ENCODE assay signal across 10 cellular contexts in the genomic region with DNA sequence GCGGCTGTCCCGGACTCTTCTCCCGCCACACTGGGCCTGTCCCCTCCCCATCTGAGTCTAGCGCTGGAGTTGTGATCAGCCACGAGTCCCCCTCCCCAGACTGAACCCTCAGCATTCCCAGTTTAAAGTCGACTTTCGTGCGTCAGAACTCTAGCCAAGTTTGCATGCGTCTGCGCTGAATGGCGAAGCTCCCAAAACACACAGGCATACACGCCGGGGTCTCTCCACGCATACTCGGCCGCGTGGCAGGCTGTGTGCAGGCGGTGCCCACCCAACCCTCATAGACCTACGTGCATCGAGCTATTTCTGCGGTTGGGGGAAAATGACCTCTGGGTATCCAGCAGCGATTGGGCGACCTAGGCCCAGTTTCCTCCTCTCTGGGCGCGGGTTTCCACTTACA. TPM values are rescaled to one million over a fixed set of nuclear protein-coding genes. Genes with fewer than 3 reads are reported as not detected.
A peak's percentile ranks its signal among the peaks of the same experiment; 100 is the strongest.
DNase-seq lines count a peak whose midpoint lies in the region; ATAC-seq, FAIRE-seq and TF ChIP-seq lines count a peak whose summit lies in the region.
"Had no signal": no experiment of that assay in that cellular context is flagged by ENCODE, and none has a peak within 500 bp of the region (broad histone marks: within the 10 kb centered on the region; RNA-seq: fewer than 3 reads in every experiment).

No MANE protein-coding gene starts in this region.

- H3K9me3 Mint-ChIP-seq in CD8-positive, alpha-beta memory T cell = peaks cover 0 to 2% (median 0%) of the 10 kb centered on the region in 5 donors
- peaks cover 12% of the 10 kb centered on the region for H3K9me3 Mint-ChIP-seq in GM23338
- H3K9me3 Mint-ChIP-seq in neural crest cell = no peaks in the 10 kb centered on the region

- in situ Hi-C loops in K562 (cut with MboI) = no loop called here

- H3K9ac ChIP-seq in K562 (ENCODE audit: insufficient read depth in 1 of 2, low read depth in 2 of 2, low read length in 2 of 2) = no peak overlapping the region; a peak in 1 of 4 replicates

- no peaks in the 10 kb centered on the region for H3K9me3 ChIP-seq in CD8-positive, alpha-beta memory T cell (ENCODE audit: low read length)
- no peaks in the 10 kb centered on the region; the same call in 1 of the 2 replicates for H3K9me3 ChIP-seq in K562 (replicated peaks; ENCODE audit: control insufficient read depth, insufficient read depth, low read depth, low read length)
- H3K9me3 ChIP-seq: pancreas, testis had no signal

- no peaks in the 10 kb centered on the region for H3K9me1 ChIP-seq in K562 (ENCODE audit: control insufficient read depth, insufficient read depth, low read length)

- H3K4me1 ChIP-seq in CD8-positive, alpha-beta memory T cell (ENCODE audit: insufficient read depth, low read length) = peaks cover 39% of the 10 kb centered on the region
- H3K4me1 ChIP-seq in GM23338 (ENCODE audit: insufficient read depth) (peaks cover 14% of the 10 kb centered on the region), K562 (replicated peaks in 1 of 2; ENCODE audit: control insufficient read depth in 2 of 2, insufficient read depth in 2 of 2, low read length in 2 of 2) (peaks cover 8 to 47% of the 10 kb centered on the region in 2 experiments)

- peak overlapping the region in 2 of 8 donors; percentile 29 to 79 for H3K27ac Mint-ChIP-seq in CD8-positive, alpha-beta memory T cell
- H3K27ac Mint-ChIP-seq in GM23338 = no peak overlapping the region
- H3K27ac Mint-ChIP-seq in neural crest cell (ENCODE audit: unreplicated experiment) = no peak overlapping the region

- POLR2A ChIA-PET in CD8-positive, alpha-beta memory T cell (lab: Charles Lee) = no interaction called here
- POLR2A ChIA-PET in K562 (lab: Yijun Ruan, JAX) = interaction anchor here (0.6 to 1.0 kb wide), 3 partner anchors 41 to 420 kb away, joined by 3 read pairs; no protein-coding TSS in a partner anchor

- FAIRE-seq in K562 (lab: Jason Lieb, UNC) = peak; percentile 61
- FAIRE-seq: pancreas had no signal

- no TSS peak for BruUV-seq in K562 (replicated peaks; lab: Mats Ljungman, UMichigan)

- H3F3A ChIP-seq in GM23338 (replicated peaks; ENCODE audit: low read depth) = peaks cover 19% of the 10 kb centered on the region; the same call in 1 of the 2 replicates

- H2AFZ ChIP-seq in GM23338 (peak overlapping the region; percentile 20; the same call in 1 of the 2 replicates), K562 (ENCODE audit: low read depth, low read length) (no peak overlapping the region; the same call in 1 of the 2 replicates)

- no peak overlapping the region for H3K4me3 ChIP-seq in CD8-positive, alpha-beta memory T cell (ENCODE audit: low read length)
- H3K4me3 ChIP-seq in GM23338 (peak overlapping the region; percentile 57), K562 (no peak overlapping the region)
- H3K4me3 ChIP-seq: testis had no signal

- no peak for TF ChIP-seq RAD21 in K562 (CRISPR knock-in tag; conservative IDR thresholded peaks at IDR 0.05 in 1 of 2, IDR thresholded peaks at IDR 0.05 in 1 of 2)

- H3K79me2 ChIP-seq in GM23338 (replicated peaks; ENCODE audit: insufficient read depth) (no peaks in the 10 kb centered on the region), K562 (ENCODE audit: control insufficient read depth, insufficient read depth, low read length) (peaks cover 29% of the 10 kb centered on the region)

- no peaks in the 10 kb centered on the region for H3K36me3 ChIP-seq in CD8-positive, alpha-beta memory T cell (ENCODE audit: insufficient read depth, low read length)
- H3K36me3 ChIP-seq in GM23338 (ENCODE audit: insufficient read depth) (no peaks in the 10 kb centered on the region), K562 (ENCODE audit: control insufficient read depth, insufficient read depth, low read length) (peaks cover 14% of the 10 kb centered on the region; the same call in 2 of the 3 replicates)
- H3K36me3 ChIP-seq: pancreas had no signal

- H3K4me2 ChIP-seq in GM23338 (peak overlapping the region; percentile 87), K562 (ENCODE audit: insufficient read depth, low read length) (peak overlapping the region; percentile 66; the same call in 1 of the 2 replicates)

- H3K4me3 Mint-ChIP-seq in CD8-positive, alpha-beta memory T cell = peak overlapping the region in 5 of 7 donors; percentile 66 to 88 (median 71)
- H3K4me3 Mint-ChIP-seq in GM23338 (peak overlapping the region; percentile 75), neural crest cell (peak overlapping the region; percentile 34)

- intact Hi-C loops in K562 (cut with micrococcal nuclease) = loop anchor here (2.0 to 5.0 kb wide), 3 partner anchors 91 to 247 kb away; no protein-coding TSS in a partner anchor

- TF ChIP-seq CTCF in GM23338 (conservative IDR thresholded peaks at IDR 0.05; ENCODE audit: low read depth in 2 of 2) (no peak), K562 (IDR thresholded peaks at IDR 0.05 in 2 of 3, conservative IDR thresholded peaks at IDR 0.05 in 1 of 3; ENCODE audit: insufficient read depth in 2 of 3, low read depth in 1 of 3, low read length in 3 of 3) (no peak), neural crest cell (conservative IDR thresholded peaks at IDR 0.05) (no peak)

- no peak overlapping the region for H3K27ac ChIP-seq in CD8-positive, alpha-beta memory T cell (ENCODE audit: low read depth, low read length)
- H3K27ac ChIP-seq in GM23338 (ENCODE audit: low read depth) (no peak overlapping the region), K562 (ENCODE audit: extremely low read depth, low read depth, low read length) (no peak overlapping the region)
- H3K27ac ChIP-seq: epithelial cell of prostate, pancreas, testis had no signal

- peaks cover 47% of the 10 kb centered on the region for H3K27me3 ChIP-seq in CD8-positive, alpha-beta memory T cell (ENCODE audit: insufficient read depth, low read length, poor library complexity, severe bottlenecking)
- H3K27me3 ChIP-seq in GM23338 (ENCODE audit: insufficient read depth) (peaks cover 100% of the 10 kb centered on the region), K562 (ENCODE audit: control insufficient read depth in 2 of 2, insufficient read depth in 2 of 2, low read length in 2 of 2) (0 out of 5 replicates have a peak, but pooled peaks cover 0 to 10% of the 10 kb centered on the region in 2 experiments)

- no peaks in the 10 kb centered on the region for H3K36me3 Mint-ChIP-seq in CD8-positive, alpha-beta memory T cell
- H3K36me3 Mint-ChIP-seq in GM23338 (ENCODE audit: low read depth) = no peaks in the 10 kb centered on the region; the same call in 2 of the 3 replicates
- no peaks in the 10 kb centered on the region for H3K36me3 Mint-ChIP-seq in neural crest cell (ENCODE audit: low read depth)

- H3K4me1 Mint-ChIP-seq in CD8-positive, alpha-beta memory T cell = peaks cover 27 to 45% (median 29%) of the 10 kb centered on the region in 3 donors
- peaks cover 24% of the 10 kb centered on the region for H3K4me1 Mint-ChIP-seq in GM23338
- H3K4me1 Mint-ChIP-seq in neural crest cell = peaks cover 24% of the 10 kb centered on the region

- peaks cover 48 to 80% of the 10 kb centered on the region in 2 donors for H3K27me3 Mint-ChIP-seq in CD8-positive, alpha-beta memory T cell
- H3K27me3 Mint-ChIP-seq in GM23338 (ENCODE audit: insufficient read depth, low read depth, poor library complexity) (peaks cover 85% of the 10 kb centered on the region), neural crest cell (ENCODE audit: low read depth) (peaks cover 96% of the 10 kb centered on the region)

- DNase-seq in CD8-positive, alpha-beta memory T cell = no peak
- DNase-seq in GM23338 (ENCODE audit: low spot score) (peak; percentile 62), K562 (ENCODE audit: extremely low read depth in 1 of 4, low spot score in 3 of 4) (no peak), neural crest cell (ENCODE audit: low read depth, low spot score) (no peak), NCI-H2107 (lab: John Stamatoyannopoulos, UW) (no peak), DMS79 (lab: John Stamatoyannopoulos, UW) (no peak)
- DNase-seq in stimulated activated CD4-positive, alpha-beta T cell treated with anti-CD3 and anti-CD28 coated beads, Interleukin-4, amount 100 ng/mL, for 24 hours = no peak

- no peak for TF ChIP-seq POLR2A in K562 (conservative IDR thresholded peaks at IDR 0.05)

- H3K9me2 ChIP-seq in GM23338 (ENCODE audit: insufficient read depth) = no peaks in the 10 kb centered on the region

- CTCF ChIA-PET in CD8-positive, alpha-beta memory T cell (lab: Charles Lee) = interaction anchor here (0.6 to 2.6 kb wide), 19 partner anchors 8 to 1255 kb away, joined by 3 to 27 read pairs (median 4); a partner anchor contains a TSS
- CTCF ChIA-PET in K562 (lab: Yijun Ruan, JAX; ENCODE audit: low intra/inter-chr PET ratio) = no interaction called here

- 93% methylated on average over 10 of the region's 25 CpGs for WGBS in K562 (ENCODE audit: insufficient coverage, low coverage, missing lambda C conversion rate)

- ATAC-seq in GM23338 = no peak
- ATAC-seq in K562 = no peak

- TF ChIP-seq EP300 in K562 (IDR thresholded peaks at IDR 0.05; ENCODE audit: low read length) = no peak

- H4K20me1 ChIP-seq in GM23338 (replicated peaks; ENCODE audit: insufficient read depth) (no peaks in the 10 kb centered on the region; the same call in 1 of the 2 replicates), K562 (replicated peaks; ENCODE audit: control insufficient read depth, insufficient read depth, low read length) (no peaks in the 10 kb centered on the region)

RNA-seq across cellular contexts. Expression of a gene that starts 2.3 kb away (rescaled TPM):
- total RNA-seq in CD8-positive, alpha-beta memory T cell = not detected
- not detected for polyA plus RNA-seq in CD8-positive, alpha-beta memory T cell
- total RNA-seq in GM23338 (2014; rRNA removed; shearing (Covaris generic)) = 0.23 and 0.35 TPM in 2 replicates
- polyA plus RNA-seq in GM23338 (2016; fragmentation: Nextera tagmentation; extraction: Ambion mirVana) (not detected in 2 replicates), K562 (2011; rRNA removed) (1.2 and 2.8 TPM in 2 replicates), K562 (2014; fragmentation: Illumina TruSeq; extraction: Trizol) (0.55 and 2.8 TPM in 2 replicates), K562 (2014; fragmentation: Nextera tagmentation; extraction: Ambion mirVana) (not detected), K562 (2014; rRNA removed) (20.5 and 24.5 TPM in 2 replicates)
- 2.2 and 9.0 TPM in 2 replicates for total RNA-seq in K562 (2011; cell fraction: chromatin; rRNA removed; ENCODE audit: low replicate concordance)
- 13.3 and 15.8 TPM in 2 replicates for total RNA-seq in K562 (2011; cell fraction: nucleolus; rRNA removed)
- total RNA-seq in K562 (2011; cell fraction: nucleoplasm; rRNA removed) = 5.8 and 6.7 TPM in 2 replicates
- total RNA-seq in K562 (2014; rRNA removed) (26.8 and 42.7 TPM in 2 replicates), K562 (2014; rRNA removed; fragmentation: Illumina TruSeq; extraction: Trizol) (0.41 and 0.58 TPM in 2 replicates), K562 (2015; rRNA removed; fragmentation: Illumina TruSeq; extraction: Trizol) (7.4 and 9.6 TPM in 2 replicates), K562 (2021) (43.2 and 43.5 TPM in 2 replicates), neural crest cell (not detected in 2 replicates)
- polyA plus RNA-seq in K562 (2011; cell fraction: cytosol; rRNA removed) = 4.1 and 13.3 TPM in 2 replicates
- polyA plus RNA-seq in K562 (2011; cell fraction: nucleus; rRNA removed) = 3.4 and 9.2 TPM in 2 replicates
- 7.9 and 14.4 TPM in 2 replicates for polyA plus RNA-seq in K562 (2012)
- polyA minus RNA-seq in K562 (2011; rRNA and poly(A)+ RNA removed) = 0.33 and 0.56 TPM in 2 replicates
- 8.2 and 15.7 TPM in 2 replicates for polyA minus RNA-seq in K562 (2011; cell fraction: cytosol; rRNA and poly(A)+ RNA removed)
- polyA minus RNA-seq in K562 (2011; cell fraction: nucleus; rRNA and poly(A)+ RNA removed) = 4.8 and 5.0 TPM in 2 replicates

RNA-seq across cellular contexts. Expression of a gene that starts 14.4 kb away (rescaled TPM):
- total RNA-seq in CD8-positive, alpha-beta memory T cell = not detected
- polyA plus RNA-seq in CD8-positive, alpha-beta memory T cell = not detected
- total RNA-seq in GM23338 (2014; rRNA removed; shearing (Covaris generic)) = 0.97 and 2.6 TPM in 2 replicates
- polyA plus RNA-seq in GM23338 (2016; fragmentation: Nextera tagmentation; extraction: Ambion mirVana) (3.1 and 3.4 TPM in 2 replicates), K562 (2011; rRNA removed) (0.08 TPM in 1 of 2 replicates, not detected in the other), K562 (2014; fragmentation: Illumina TruSeq; extraction: Trizol) (0.09 and 0.12 TPM in 2 replicates), K562 (2014; fragmentation: Nextera tagmentation; extraction: Ambion mirVana) (not detected), K562 (2014; rRNA removed) (0.05 and 0.37 TPM in 2 replicates)
- 0.42 TPM in 1 of 2 replicates, not detected in the other for total RNA-seq in K562 (2011; cell fraction: chromatin; rRNA removed; ENCODE audit: low replicate concordance)
- 0.33 TPM in 1 of 2 replicates, not detected in the other for total RNA-seq in K562 (2011; cell fraction: nucleolus; rRNA removed)
- total RNA-seq in K562 (2011; cell fraction: nucleoplasm; rRNA removed) = 0.38 TPM in 1 of 2 replicates, not detected in the other
- total RNA-seq in K562 (2014; rRNA removed) (0.36 and 0.37 TPM in 2 replicates), K562 (2014; rRNA removed; fragmentation: Illumina TruSeq; extraction: Trizol) (0.07 and 0.13 TPM in 2 replicates), K562 (2015; rRNA removed; fragmentation: Illumina TruSeq; extraction: Trizol) (0.07 TPM in 1 of 2 replicates, not detected in the other), K562 (2021) (0.40 and 0.58 TPM in 2 replicates), neural crest cell (not detected in 2 replicates)
- polyA plus RNA-seq in K562 (2011; cell fraction: cytosol; rRNA removed) = 0.10 TPM in 1 of 2 replicates, not detected in the other
- polyA plus RNA-seq in K562 (2011; cell fraction: nucleus; rRNA removed) = 0.20 TPM in 1 of 2 replicates, not detected in the other
- polyA plus RNA-seq in K562 (2012) = 0.26 and 0.44 TPM in 2 replicates
- not detected in 2 replicates for polyA minus RNA-seq in K562 (2011; rRNA and poly(A)+ RNA removed)
- polyA minus RNA-seq in K562 (2011; cell fraction: cytosol; rRNA and poly(A)+ RNA removed) = not detected in 2 replicates
- polyA minus RNA-seq in K562 (2011; cell fraction: nucleus; rRNA and poly(A)+ RNA removed) = not detected in 2 replicates

RNA-seq across cellular contexts. Expression of a gene that starts 20.7 kb away (rescaled TPM):
- 100 to 1,000 TPM; 254 to 255 TPM for total RNA-seq in CD8-positive, alpha-beta memory T cell
- polyA plus RNA-seq in CD8-positive, alpha-beta memory T cell = 231 TPM
- 272 and 361 TPM in 2 replicates for total RNA-seq in GM23338 (2014; rRNA removed; shearing (Covaris generic))
- 197 and 243 TPM in 2 replicates for polyA plus RNA-seq in GM23338 (2016; fragmentation: Nextera tagmentation; extraction: Ambion mirVana)
- total RNA-seq in K562 (2011; cell fraction: chromatin; rRNA removed; ENCODE audit: low replicate concordance) = 149 and 187 TPM in 2 replicates
- total RNA-seq in K562 (2011; cell fraction: nucleolus; rRNA removed) = 124 and 136 TPM in 2 replicates
- total RNA-seq in K562 (2011; cell fraction: nucleoplasm; rRNA removed) = 122 and 148 TPM in 2 replicates
- total RNA-seq in K562 (2014; rRNA removed) = 167 and 343 TPM in 2 replicates
- total RNA-seq in K562 (2014; rRNA removed; fragmentation: Illumina TruSeq; extraction: Trizol) = 175 and 182 TPM in 2 replicates
- 176 TPM in 2 replicates for total RNA-seq in K562 (2015; rRNA removed; fragmentation: Illumina TruSeq; extraction: Trizol)
- 184 and 188 TPM in 2 replicates for total RNA-seq in K562 (2021)
- polyA plus RNA-seq in K562 (2011; rRNA removed) = 284 and 291 TPM in 2 replicates
- 229 and 238 TPM in 2 replicates for polyA plus RNA-seq in K562 (2011; cell fraction: cytosol; rRNA removed)
- polyA plus RNA-seq in K562 (2011; cell fraction: nucleus; rRNA removed) = 508 and 513 TPM in 2 replicates
- 240 and 296 TPM in 2 replicates for polyA plus RNA-seq in K562 (2012)
- 225 and 269 TPM in 2 replicates for polyA plus RNA-seq in K562 (2014; fragmentation: Illumina TruSeq; extraction: Trizol)
- 100 to 1,000 TPM; 597 to 761 TPM for polyA plus RNA-seq in K562 (2014; fragmentation: Nextera tagmentation; extraction: Ambion mirVana)
- 226 and 272 TPM in 2 replicates for polyA plus RNA-seq in K562 (2014; rRNA removed)
- polyA minus RNA-seq in K562 (2011; rRNA and poly(A)+ RNA removed) = 277 and 350 TPM in 2 replicates
- polyA minus RNA-seq in K562 (2011; cell fraction: cytosol; rRNA and poly(A)+ RNA removed) = 163 and 167 TPM in 2 replicates
- 142 and 231 TPM in 2 replicates for polyA minus RNA-seq in K562 (2011; cell fraction: nucleus; rRNA and poly(A)+ RNA removed)
- total RNA-seq in neural crest cell = 171 and 182 TPM in 2 replicates
